In genomic region chr19:13842294-13843103, GRCh38 we compare ENCODE assay signal across 1 cellular context.
TF ChIP-seq lines count a peak whose summit lies in the region.

No MANE protein-coding gene starts in this region.

TF ChIP-seq in HepG2, 621 proteins besides CTCF, POLR2A, EP300 and RAD21 (continued from another document and continues in another):
- TF ChIP-seq ZNF761 (CRISPR knock-in tag; conservative IDR thresholded peaks at IDR 0.05) (0 out of 2 replicates have a peak, but pooled peaks have one; percentile 47), HNRNPK (IDR thresholded peaks at IDR 0.05; ENCODE audit: low read depth, low read length, poor library complexity, severe bottlenecking) (peak; percentile 66), TEAD3 (CRISPR knock-in tag; optimal IDR thresholded peaks at IDR 0.05; ENCODE audit: borderline replicate concordance) (peak; percentile 22), HDAC1 (CRISPR knock-in tag; IDR thresholded peaks at IDR 0.05) (peak; percentile 35; the same call in 1 of the 2 replicates), PHF8 (CRISPR knock-in tag; IDR thresholded peaks at IDR 0.05) (peak; percentile 35; the same call in 1 of the 2 replicates), HMGXB4 (CRISPR knock-in tag; IDR thresholded peaks at IDR 0.05; ENCODE audit: borderline replicate concordance in 1 of 2, low read depth in 1 of 2) (peak; percentile 84), ZNF234 (CRISPR knock-in tag; conservative IDR thresholded peaks at IDR 0.05) (peak; percentile 47; the same call in 1 of the 2 replicates), MAZ (IDR thresholded peaks at IDR 0.05; ENCODE audit: borderline replicate concordance, low read depth, low read length) (0 out of 2 replicates have a peak, but pooled peaks have one; percentile 35), MAZ (CRISPR knock-in tag; IDR thresholded peaks at IDR 0.05; ENCODE audit: low read depth) (no peak), POLR2G (IDR thresholded peaks at IDR 0.05; ENCODE audit: low read depth, low read length) (peak; percentile 78), ZBTB7B (CRISPR knock-in tag; IDR thresholded peaks at IDR 0.05) (peak; percentile 35; the same call in 1 of the 2 replicates), HDAC2 (CRISPR knock-in tag; IDR thresholded peaks at IDR 0.05) (0 out of 2 replicates have a peak, but pooled peaks have one; percentile 27), SIN3A (IDR thresholded peaks at IDR 0.05; ENCODE audit: borderline replicate concordance, low read depth, low read length) (peak; percentile 35; the same call in 1 of the 2 replicates), ZNF770 (CRISPR knock-in tag; IDR thresholded peaks at IDR 0.05) (peak; percentile 58; the same call in 1 of the 2 replicates), ZNF543 (CRISPR knock-in tag; IDR thresholded peaks at IDR 0.05) (peak; percentile 46; the same call in 1 of the 2 replicates), ZBTB43 (CRISPR knock-in tag; conservative IDR thresholded peaks at IDR 0.05) (0 out of 2 replicates have a peak, but pooled peaks have one; percentile 21), CBFB (CRISPR knock-in tag; IDR thresholded peaks at IDR 0.05) (no peak), ZKSCAN5 (CRISPR knock-in tag; IDR thresholded peaks at IDR 0.05) (no peak), ZBTB7A (CRISPR knock-in tag; IDR thresholded peaks at IDR 0.05) (peak; percentile 90; the same call in 1 of the 2 replicates), RXRA (CRISPR knock-in tag; IDR thresholded peaks at IDR 0.05) (no peak), AGO2 (optimal IDR thresholded peaks at IDR 0.05; ENCODE audit: low read depth, low read length) (peak; percentile 67), ERF (CRISPR knock-in tag; IDR thresholded peaks at IDR 0.05) (peak; percentile 32; the same call in 1 of the 2 replicates), KLF12 (CRISPR knock-in tag; IDR thresholded peaks at IDR 0.05; ENCODE audit: borderline replicate concordance) (0 out of 2 replicates have a peak, but pooled peaks have one; percentile 32), SMAD1 (CRISPR knock-in tag; IDR thresholded peaks at IDR 0.05; ENCODE audit: borderline replicate concordance, low read depth) (no peak), SP5 (CRISPR knock-in tag; IDR thresholded peaks at IDR 0.05; ENCODE audit: borderline replicate concordance, low read depth) (peak; percentile 42; the same call in 1 of the 2 replicates), SP4 (CRISPR knock-in tag; IDR thresholded peaks at IDR 0.05) (peak; percentile 46), ZSCAN22 (CRISPR knock-in tag; IDR thresholded peaks at IDR 0.05) (peak; percentile 92), KDM2A (CRISPR knock-in tag; IDR thresholded peaks at IDR 0.05; ENCODE audit: borderline replicate concordance, low read depth) (peak; percentile 44; the same call in 1 of the 2 replicates), ZNF33B (CRISPR knock-in tag; IDR thresholded peaks at IDR 0.05) (no peak), IKZF5 (CRISPR knock-in tag; IDR thresholded peaks at IDR 0.05) (0 out of 2 replicates have a peak, but pooled peaks have one; percentile 22), TAF15 (IDR thresholded peaks at IDR 0.05; ENCODE audit: low read depth, low read length, poor library complexity, severe bottlenecking) (peak; percentile 63), ZNF687 (CRISPR knock-in tag; IDR thresholded peaks at IDR 0.05) (peak; percentile 19), NKX3-1 (CRISPR knock-in tag; IDR thresholded peaks at IDR 0.05) (peak; percentile 30; the same call in 1 of the 2 replicates), JUN (CRISPR knock-in tag; IDR thresholded peaks at IDR 0.05) (no peak), ZNF777 (CRISPR knock-in tag; IDR thresholded peaks at IDR 0.05) (peak; percentile 33; the same call in 1 of the 2 replicates), ZFY (CRISPR knock-in tag; IDR thresholded peaks at IDR 0.05) (peak; percentile 49; the same call in 1 of the 2 replicates), MED1 (CRISPR knock-in tag; IDR thresholded peaks at IDR 0.05) (peak; percentile 11)
- TF ChIP-seq, protein P1, sequence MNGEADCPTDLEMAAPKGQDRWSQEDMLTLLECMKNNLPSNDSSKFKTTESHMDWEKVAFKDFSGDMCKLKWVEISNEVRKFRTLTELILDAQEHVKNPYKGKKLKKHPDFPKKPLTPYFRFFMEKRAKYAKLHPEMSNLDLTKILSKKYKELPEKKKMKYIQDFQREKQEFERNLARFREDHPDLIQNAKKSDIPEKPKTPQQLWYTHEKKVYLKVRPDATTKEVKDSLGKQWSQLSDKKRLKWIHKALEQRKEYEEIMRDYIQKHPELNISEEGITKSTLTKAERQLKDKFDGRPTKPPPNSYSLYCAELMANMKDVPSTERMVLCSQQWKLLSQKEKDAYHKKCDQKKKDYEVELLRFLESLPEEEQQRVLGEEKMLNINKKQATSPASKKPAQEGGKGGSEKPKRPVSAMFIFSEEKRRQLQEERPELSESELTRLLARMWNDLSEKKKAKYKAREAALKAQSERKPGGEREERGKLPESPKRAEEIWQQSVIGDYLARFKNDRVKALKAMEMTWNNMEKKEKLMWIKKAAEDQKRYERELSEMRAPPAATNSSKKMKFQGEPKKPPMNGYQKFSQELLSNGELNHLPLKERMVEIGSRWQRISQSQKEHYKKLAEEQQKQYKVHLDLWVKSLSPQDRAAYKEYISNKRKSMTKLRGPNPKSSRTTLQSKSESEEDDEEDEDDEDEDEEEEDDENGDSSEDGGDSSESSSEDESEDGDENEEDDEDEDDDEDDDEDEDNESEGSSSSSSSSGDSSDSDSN (CRISPR knock-in tag; IDR thresholded peaks at IDR 0.05) = peak; percentile 50; the same call in 1 of the 2 replicates
- TF ChIP-seq, protein P2, sequence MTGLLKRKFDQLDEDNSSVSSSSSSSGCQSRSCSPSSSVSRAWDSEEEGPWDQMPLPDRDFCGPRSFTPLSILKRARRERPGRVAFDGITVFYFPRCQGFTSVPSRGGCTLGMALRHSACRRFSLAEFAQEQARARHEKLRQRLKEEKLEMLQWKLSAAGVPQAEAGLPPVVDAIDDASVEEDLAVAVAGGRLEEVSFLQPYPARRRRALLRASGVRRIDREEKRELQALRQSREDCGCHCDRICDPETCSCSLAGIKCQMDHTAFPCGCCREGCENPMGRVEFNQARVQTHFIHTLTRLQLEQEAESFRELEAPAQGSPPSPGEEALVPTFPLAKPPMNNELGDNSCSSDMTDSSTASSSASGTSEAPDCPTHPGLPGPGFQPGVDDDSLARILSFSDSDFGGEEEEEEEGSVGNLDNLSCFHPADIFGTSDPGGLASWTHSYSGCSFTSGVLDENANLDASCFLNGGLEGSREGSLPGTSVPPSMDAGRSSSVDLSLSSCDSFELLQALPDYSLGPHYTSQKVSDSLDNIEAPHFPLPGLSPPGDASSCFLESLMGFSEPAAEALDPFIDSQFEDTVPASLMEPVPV (CRISPR knock-in tag; IDR thresholded peaks at IDR 0.05) = no peak; the same call in 1 of the 2 replicates
- TF ChIP-seq, protein P3, sequence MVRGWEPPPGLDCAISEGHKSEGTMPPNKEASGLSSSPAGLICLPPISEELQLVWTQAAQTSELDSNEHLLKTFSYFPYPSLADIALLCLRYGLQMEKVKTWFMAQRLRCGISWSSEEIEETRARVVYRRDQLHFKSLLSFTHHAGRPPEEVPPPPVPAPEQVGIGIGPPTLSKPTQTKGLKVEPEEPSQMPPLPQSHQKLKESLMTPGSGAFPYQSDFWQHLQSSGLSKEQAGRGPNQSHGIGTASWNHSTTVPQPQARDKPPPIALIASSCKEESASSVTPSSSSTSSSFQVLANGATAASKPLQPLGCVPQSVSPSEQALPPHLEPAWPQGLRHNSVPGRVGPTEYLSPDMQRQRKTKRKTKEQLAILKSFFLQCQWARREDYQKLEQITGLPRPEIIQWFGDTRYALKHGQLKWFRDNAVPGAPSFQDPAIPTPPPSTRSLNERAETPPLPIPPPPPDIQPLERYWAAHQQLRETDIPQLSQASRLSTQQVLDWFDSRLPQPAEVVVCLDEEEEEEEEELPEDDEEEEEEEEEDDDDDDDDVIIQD (CRISPR knock-in tag; IDR thresholded peaks at IDR 0.05; ENCODE audit: low read depth) = no peak
- TF ChIP-seq, protein P4, sequence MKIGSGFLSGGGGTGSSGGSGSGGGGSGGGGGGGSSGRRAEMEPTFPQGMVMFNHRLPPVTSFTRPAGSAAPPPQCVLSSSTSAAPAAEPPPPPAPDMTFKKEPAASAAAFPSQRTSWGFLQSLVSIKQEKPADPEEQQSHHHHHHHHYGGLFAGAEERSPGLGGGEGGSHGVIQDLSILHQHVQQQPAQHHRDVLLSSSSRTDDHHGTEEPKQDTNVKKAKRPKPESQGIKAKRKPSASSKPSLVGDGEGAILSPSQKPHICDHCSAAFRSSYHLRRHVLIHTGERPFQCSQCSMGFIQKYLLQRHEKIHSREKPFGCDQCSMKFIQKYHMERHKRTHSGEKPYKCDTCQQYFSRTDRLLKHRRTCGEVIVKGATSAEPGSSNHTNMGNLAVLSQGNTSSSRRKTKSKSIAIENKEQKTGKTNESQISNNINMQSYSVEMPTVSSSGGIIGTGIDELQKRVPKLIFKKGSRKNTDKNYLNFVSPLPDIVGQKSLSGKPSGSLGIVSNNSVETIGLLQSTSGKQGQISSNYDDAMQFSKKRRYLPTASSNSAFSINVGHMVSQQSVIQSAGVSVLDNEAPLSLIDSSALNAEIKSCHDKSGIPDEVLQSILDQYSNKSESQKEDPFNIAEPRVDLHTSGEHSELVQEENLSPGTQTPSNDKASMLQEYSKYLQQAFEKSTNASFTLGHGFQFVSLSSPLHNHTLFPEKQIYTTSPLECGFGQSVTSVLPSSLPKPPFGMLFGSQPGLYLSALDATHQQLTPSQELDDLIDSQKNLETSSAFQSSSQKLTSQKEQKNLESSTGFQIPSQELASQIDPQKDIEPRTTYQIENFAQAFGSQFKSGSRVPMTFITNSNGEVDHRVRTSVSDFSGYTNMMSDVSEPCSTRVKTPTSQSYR (CRISPR knock-in tag; IDR thresholded peaks at IDR 0.05; ENCODE audit: borderline replicate concordance) = peak; percentile 47; the same call in 1 of the 2 replicates
